ENCODE assay signal across 10 cellular contexts in the genomic region with DNA sequence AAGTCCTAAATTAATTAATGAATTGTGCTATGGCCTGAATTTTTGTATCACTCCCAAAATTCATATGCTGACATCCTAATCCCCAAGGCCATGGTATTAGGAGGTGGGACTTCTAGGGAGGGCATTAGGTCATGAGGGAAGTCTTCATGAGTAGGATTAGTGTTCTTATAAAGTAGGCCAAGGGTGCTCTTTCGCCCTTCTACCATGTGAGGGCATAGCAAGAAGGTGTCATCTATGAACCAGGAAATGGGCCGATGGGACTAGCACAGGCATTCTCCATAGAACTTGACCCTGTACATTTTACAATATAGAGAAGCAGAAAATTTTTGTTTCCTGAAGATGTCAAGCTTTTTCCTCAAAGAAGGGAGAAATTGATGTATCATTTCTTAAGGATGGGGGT. TPM values are rescaled to one million over a fixed set of nuclear protein-coding genes. Genes with fewer than 3 reads are reported as not detected.
A peak's percentile ranks its signal among the peaks of the same experiment; 100 is the strongest.
DNase-seq lines count a peak whose midpoint lies in the region; ATAC-seq, FAIRE-seq and TF ChIP-seq lines count a peak whose summit lies in the region.
"Had no signal": no experiment of that assay in that cellular context is flagged by ENCODE, and none has a peak within 500 bp of the region (broad histone marks: within the 10 kb centered on the region; RNA-seq: fewer than 3 reads in every experiment).

No MANE protein-coding gene starts in this region.

- H3K9me3 Mint-ChIP-seq in activated T-cell treated with anti-CD3 and anti-CD28 coated beads, Interleukin-2, amount 50 U/mL, for 4 hours = peaks cover 10% of the 10 kb centered on the region

- no peaks in the 10 kb centered on the region for H3K9me1 ChIP-seq in keratinocyte (ENCODE audit: control insufficient read depth, extremely low read depth, insufficient read depth, low read length)

- BruUV-seq in OCI-LY7 (replicated peaks; lab: Mats Ljungman, UMichigan) = no TSS peak

- POLR2A ChIA-PET in OCI-LY7 (lab: Charles Lee) = interaction anchor here (0.9 to 1.0 kb wide), 2 partner anchors 26 to 100 kb away, joined by 3 to 4 read pairs; no protein-coding TSS in a partner anchor

- H4K20me1 ChIP-seq in OCI-LY7 (ENCODE audit: insufficient read depth, low read length) (no peaks in the 10 kb centered on the region), keratinocyte (ENCODE audit: control insufficient read depth, extremely low read depth, insufficient read depth, low read length) (no peaks in the 10 kb centered on the region)

- H3K36me3 Mint-ChIP-seq in activated T-cell treated with anti-CD3 and anti-CD28 coated beads, Interleukin-2, amount 50 U/mL, for 4 hours (ENCODE audit: insufficient read depth) = no peaks in the 10 kb centered on the region

- H3K27me3 Mint-ChIP-seq in activated T-cell treated with anti-CD3 and anti-CD28 coated beads, Interleukin-2, amount 50 U/mL, for 4 hours (ENCODE audit: low read depth) = no peaks in the 10 kb centered on the region

- H3K4me1 Mint-ChIP-seq in activated T-cell treated with anti-CD3 and anti-CD28 coated beads, Interleukin-2, amount 50 U/mL, for 4 hours (ENCODE audit: low read depth) = no peaks in the 10 kb centered on the region

- H2AFZ ChIP-seq in OCI-LY7 (ENCODE audit: low read length) (no peak overlapping the region), keratinocyte (ENCODE audit: control insufficient read depth, low read length) (no peak overlapping the region)

- H3K27ac ChIP-seq in OCI-LY7 (ENCODE audit: low read depth, low read length, poor library complexity, severe bottlenecking) (no peak overlapping the region), keratinocyte (ENCODE audit: control insufficient read depth, insufficient read depth, low read length) (no peak overlapping the region), kidney (ENCODE audit: low read depth in 2 of 2, low read length in 2 of 2) (no peak overlapping the region)
- H3K27ac ChIP-seq: adrenal gland had no signal

- H3K9me2 ChIP-seq in OCI-LY7 (ENCODE audit: insufficient read depth, low read length) = no peaks in the 10 kb centered on the region

- ATAC-seq in GM18907 (IDR thresholded peaks at IDR 0.05; ENCODE audit: unreplicated experiment) (peak; percentile 76), HG03175 (IDR thresholded peaks at IDR 0.05; ENCODE audit: unreplicated experiment) (peak; percentile 57)
- ATAC-seq in activated T-cell treated with anti-CD3 and anti-CD28 coated beads, Interleukin-2, amount 50 U/mL, for 4 hours = no peak

- DNase-seq in OCI-LY7 (ENCODE audit: low spot score) (peak; percentile 23), keratinocyte (ENCODE audit: low read depth, low spot score) (no peak), kidney (no peak), AG08395 (ENCODE audit: low spot score) (no peak), frontal cortex (ENCODE audit: low spot score in 2 of 2) (no peak)
- DNase-seq in activated T-cell treated with anti-CD3 and anti-CD28 coated beads, Interleukin-2, amount 50 U/mL, for 4 hours = no peak
- DNase-seq: adrenal gland, substantia nigra had no signal

- peak; percentile 56 for TF ChIP-seq CTCF in OCI-LY7 (conservative IDR thresholded peaks at IDR 0.05; ENCODE audit: low read length)
- peak in 2 of 3 experiments; percentile 17 to 37 for TF ChIP-seq CTCF in keratinocyte (optimal IDR thresholded peaks at IDR 0.05 in 1 of 3, IDR thresholded peaks at IDR 0.05 in 1 of 3, conservative IDR thresholded peaks at IDR 0.05 in 1 of 3; ENCODE audit: extremely low read depth in 1 of 3, insufficient read depth in 2 of 3, low read length in 3 of 3)
- TF ChIP-seq CTCF in kidney (IDR thresholded peaks at IDR 0.05; ENCODE audit: borderline replicate concordance, extremely low read depth, insufficient read depth) = no peak

- no peaks in the 10 kb centered on the region for H3K27me3 ChIP-seq in keratinocyte (ENCODE audit: control insufficient read depth, extremely low read depth, insufficient read depth, low read length)
- H3K27me3 ChIP-seq: adrenal gland had no signal

- CTCF ChIA-PET in OCI-LY7 (lab: Charles Lee; ENCODE audit: unreplicated experiment) = no interaction called here

- H3K4me3 Mint-ChIP-seq in activated T-cell treated with anti-CD3 and anti-CD28 coated beads, Interleukin-2, amount 50 U/mL, for 4 hours = no peak overlapping the region

- no peak overlapping the region for H3K9ac ChIP-seq in keratinocyte (ENCODE audit: control insufficient read depth, extremely low read depth, insufficient read depth, low read length)
- H3K9ac ChIP-seq in kidney (ENCODE audit: low read length in 2 of 2) = no peak overlapping the region

- H3K4me3 ChIP-seq in OCI-LY7 (ENCODE audit: low read depth, low read length, poor library complexity, severe bottlenecking) (no peak overlapping the region), keratinocyte (ENCODE audit: control insufficient read depth in 2 of 3, extremely low read depth in 1 of 3, insufficient read depth in 2 of 3, low read depth in 1 of 3, low read length in 3 of 3) (no peak overlapping the region), kidney (ENCODE audit: low read length in 2 of 2) (no peak overlapping the region)
- H3K4me3 ChIP-seq: adrenal gland had no signal

- intact Hi-C loops in OCI-LY7 (cut with micrococcal nuclease; ENCODE audit: unreplicated experiment) (no loop called here), kidney (cut with DNase I) (no loop called here)

- dilution Hi-C loops in keratinocyte (cut with MboI; ENCODE audit: extremely low pct_ligation_motif_present, low sequenced_read_pairs) = no loop called here

- FAIRE-seq in keratinocyte (lab: Jason Lieb, UNC) = no peak
- FAIRE-seq in kidney (lab: Jason Lieb, UNC) = no peak
- FAIRE-seq in frontal cortex (lab: Jason Lieb, UNC) = no peak

- H3K79me2 ChIP-seq in OCI-LY7 (ENCODE audit: insufficient read depth, low read depth, low read length) (no peaks in the 10 kb centered on the region), keratinocyte (ENCODE audit: control insufficient read depth, insufficient read depth, low read length) (no peaks in the 10 kb centered on the region)

- H3K4me2 ChIP-seq in OCI-LY7 (ENCODE audit: low read length) (no peak overlapping the region), keratinocyte (ENCODE audit: control insufficient read depth, extremely low read depth, insufficient read depth, low read depth, low read length) (no peak overlapping the region)

- no peaks in the 10 kb centered on the region for H3K4me1 ChIP-seq in OCI-LY7 (ENCODE audit: insufficient read depth, low read length, poor library complexity, severe bottlenecking)
- no peaks in the 10 kb centered on the region for H3K4me1 ChIP-seq in keratinocyte (ENCODE audit: control insufficient read depth, extremely low read depth, insufficient read depth, low read length)
- no peaks in the 10 kb centered on the region for H3K4me1 ChIP-seq in kidney (ENCODE audit: control insufficient read depth in 1 of 2, insufficient read depth in 1 of 2, low read depth in 1 of 2, low read length in 2 of 2)
- H3K4me1 ChIP-seq: adrenal gland had no signal

- H3K9me3 ChIP-seq in OCI-LY7 (ENCODE audit: low read length) (no peaks in the 10 kb centered on the region), keratinocyte (ENCODE audit: control insufficient read depth, low read depth, low read length) (no peaks in the 10 kb centered on the region), kidney (ENCODE audit: control insufficient read depth in 1 of 2, low read length in 2 of 2) (no peaks in the 10 kb centered on the region)
- H3K9me3 ChIP-seq: adrenal gland had no signal

- H3K36me3 ChIP-seq in OCI-LY7 (ENCODE audit: insufficient read depth, low read length) (no peaks in the 10 kb centered on the region), keratinocyte (ENCODE audit: control insufficient read depth in 2 of 2, extremely low read depth in 1 of 2, insufficient read depth in 2 of 2, low read length in 2 of 2) (no peaks in the 10 kb centered on the region), kidney (ENCODE audit: control insufficient read depth in 1 of 2, insufficient read depth in 2 of 2, low read length in 2 of 2) (no peaks in the 10 kb centered on the region)
- H3K36me3 ChIP-seq: adrenal gland had no signal

RNA-seq across cellular contexts. Expression of a gene that starts 12.5 kb away (rescaled TPM):
- not detected in 2 replicates for total RNA-seq in OCI-LY7 (2014; rRNA removed; shearing (Covaris generic))
- total RNA-seq in OCI-LY7 (2022) (not detected in 2 replicates), kidney (0.41 TPM), frontal cortex (6.9 TPM)
- polyA plus RNA-seq in keratinocyte (0.03 TPM in 1 of 3 replicates, not detected in the others), kidney (ENCODE audit: insufficient read depth, low read depth, low replicate concordance) (0.30 TPM)
- polyA plus RNA-seq in keratinocyte (2011; ENCODE audit: low read depth) = not detected
- polyA plus RNA-seq in keratinocyte (2011; cell fraction: cytosol; rRNA removed) = not detected in 2 replicates
- polyA plus RNA-seq in keratinocyte (2011; cell fraction: nucleus; rRNA removed) = not detected in 2 replicates
- polyA plus RNA-seq in keratinocyte (2012; ENCODE audit: low replicate concordance) = not detected in 2 replicates
- polyA minus RNA-seq in keratinocyte = not detected in 3 replicates
- not detected for polyA minus RNA-seq in keratinocyte (2011; cell fraction: cytosol; rRNA and poly(A)+ RNA removed)
- not detected in 2 replicates for polyA minus RNA-seq in keratinocyte (2011; cell fraction: nucleus; rRNA and poly(A)+ RNA removed)
- total RNA-seq in activated T-cell treated with anti-CD3 and anti-CD28 coated beads, Interleukin-2, amount 50 U/mL, for 4 hours = not detected

Comparison
In these comparisons a context has a peak if more than half of its experiments do, and no peak if none do; other contexts are left out.
1. ATAC-seq: peak in GM18907 (single experiment) and HG03175 (single experiment); none in activated T-cell treated with anti-CD3 and anti-CD28 coated beads, Interleukin-2, amount 50 U/mL, for 4 hours (0 of 2).